ENCODE assay signal across 10 cellular contexts in the genomic region with DNA sequence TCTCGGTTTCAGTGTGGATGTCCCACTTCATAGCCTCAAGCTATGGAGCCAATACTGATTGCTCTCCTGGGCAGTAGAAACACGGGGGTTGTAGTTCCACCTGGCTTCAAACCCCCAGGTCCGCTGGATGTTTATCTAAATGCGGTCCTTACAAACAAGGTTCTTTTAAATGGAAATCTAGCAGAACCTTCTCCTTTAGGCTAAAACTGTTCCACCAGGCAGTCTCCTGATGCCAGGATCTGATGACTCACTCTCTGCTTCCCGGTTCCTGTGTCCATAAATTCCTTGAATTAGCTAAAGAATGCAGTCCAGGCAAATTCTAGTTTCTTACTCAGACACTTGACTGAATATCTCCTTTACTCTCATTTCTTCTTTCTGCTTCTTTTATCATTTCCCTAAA.
DNase-seq lines count a peak whose midpoint lies in the region; ATAC-seq and TF ChIP-seq lines count a peak whose summit lies in the region.
"Had no signal": no experiment of that assay in that cellular context is flagged by ENCODE, and none has a peak within 500 bp of the region (broad histone marks: within the 10 kb centered on the region; RNA-seq: fewer than 3 reads in every experiment).

No MANE protein-coding gene starts in this region.

- TF ChIP-seq POLR2A in heart left ventricle (IDR thresholded peaks at IDR 0.05): no peak

- H3K4me1 ChIP-seq in heart left ventricle (peaks cover 0 to 4% (median 0%) of the 10 kb centered on the region in 12 donors), aorta (ENCODE audit: control insufficient read depth in 1 of 2, insufficient read depth in 2 of 2, low read length in 2 of 2) (no peaks in the 10 kb centered on the region)

- 72 to 74% (median 73%) methylated on average over 5 of the region's 5 CpGs for WGBS in heart left ventricle, 4 donors
- 42 to 43% methylated on average over 5 of the region's 5 CpGs for WGBS in aorta, 2 donors

- H3K27ac ChIP-seq in heart left ventricle (peak overlapping the region in 1 of 12 donors; percentile 58), aorta (ENCODE audit: low read depth in 1 of 2, low read length in 2 of 2) (peak overlapping the region in 1 of 2 donors; percentile 73)

- H3K36me3 ChIP-seq in heart left ventricle (no peaks in the 10 kb centered on the region), aorta (ENCODE audit: control insufficient read depth in 1 of 2, insufficient read depth in 2 of 2, low read length in 1 of 2) (no peaks in the 10 kb centered on the region)
- H3K36me3 ChIP-seq: tibial artery had no signal

- peaks cover 0 to 3% of the 10 kb centered on the region in 2 donors for H3K4me1 Mint-ChIP-seq in stimulated activated naive B cell treated with anti-CD40 and anti-IgM and Interleukin-4, amounts not matched to agents 10 μg/mL and 1 μg/mL and 100 μg/mL, for 72 hours

- H3K27me3 Mint-ChIP-seq in stimulated activated naive B cell treated with anti-CD40 and anti-IgM and Interleukin-4, amounts not matched to agents 10 μg/mL and 1 μg/mL and 100 μg/mL, for 72 hours: peaks cover 8 to 9% of the 10 kb centered on the region in 2 donors

- no peaks in the 10 kb centered on the region for H3K27me3 ChIP-seq in heart left ventricle
- H3K27me3 ChIP-seq in aorta (ENCODE audit: control insufficient read depth in 1 of 2, insufficient read depth in 2 of 2, low read length in 1 of 2): no peaks in the 10 kb centered on the region
- H3K27me3 ChIP-seq: tibial artery had no signal

- ATAC-seq in left cardiac atrium (peak; percentile 44 to 74), heart left ventricle (no peak), aorta (ENCODE audit: low FRiP score) (peak; percentile 74)
- ATAC-seq in stimulated activated naive B cell treated with anti-CD40 and anti-IgM and Interleukin-4, amounts not matched to agents 10 μg/mL and 1 μg/mL and 100 μg/mL, for 72 hours (replicated peaks): no peak

- no peak overlapping the region for H3K4me3 Mint-ChIP-seq in stimulated activated naive B cell treated with anti-CD40 and anti-IgM and Interleukin-4, amounts not matched to agents 10 μg/mL and 1 μg/mL and 100 μg/mL, for 72 hours

- no peak overlapping the region for H3K4me3 ChIP-seq in heart left ventricle
- no peak overlapping the region for H3K4me3 ChIP-seq in aorta (ENCODE audit: low read length in 2 of 2)
- H3K4me3 ChIP-seq: tibial artery had no signal

- H3K9me3 ChIP-seq in heart left ventricle (peaks cover 0 to 27% (median 13%) of the 10 kb centered on the region in 12 donors), aorta (ENCODE audit: control insufficient read depth, low read length) (peaks cover 4% of the 10 kb centered on the region)
- H3K9me3 ChIP-seq: tibial artery had no signal

- no peak for TF ChIP-seq CTCF in heart left ventricle (IDR thresholded peaks at IDR 0.05)

- DNase-seq in left cardiac atrium (no peak), heart left ventricle (no peak), astrocyte of the hippocampus (ENCODE audit: low read depth, low spot score) (peak; percentile 90), iris pigment epithelial cell (ENCODE audit: low read depth) (peak; percentile 59), aorta (peak in 1 of 2 donors; percentile 68), GM19240 (ENCODE audit: insufficient read length, low spot score) (no peak)
- no peak for DNase-seq in stimulated activated naive B cell treated with anti-CD40 and anti-IgM and Interleukin-4, amounts not matched to agents 10 μg/mL and 1 μg/mL and 100 μg/mL, for 72 hours
- DNase-seq in activated CD4-positive, CD25-positive, alpha-beta regulatory T cell treated with anti-CD3 and anti-CD28 coated beads, Interleukin-2, amount 50 U/mL, for 72 hours: no peak
- DNase-seq: NCI-H2107 had no signal

- peaks cover 2 to 20% of the 10 kb centered on the region in 2 donors for H3K36me3 Mint-ChIP-seq in stimulated activated naive B cell treated with anti-CD40 and anti-IgM and Interleukin-4, amounts not matched to agents 10 μg/mL and 1 μg/mL and 100 μg/mL, for 72 hours

- intact Hi-C loops in left cardiac atrium (cut with DNase I) (no loop called here), heart left ventricle (cut with DNase I) (no loop called here), aorta (cut with DNase I) (loop anchor here in 1 of 2 donors (10.0 kb wide), 1 partner anchor 110 kb away; a partner anchor contains a TSS)

- no peak overlapping the region for H3K27ac Mint-ChIP-seq in stimulated activated naive B cell treated with anti-CD40 and anti-IgM and Interleukin-4, amounts not matched to agents 10 μg/mL and 1 μg/mL and 100 μg/mL, for 72 hours

- peaks cover 17 to 22% of the 10 kb centered on the region in 2 donors for H3K9me3 Mint-ChIP-seq in stimulated activated naive B cell treated with anti-CD40 and anti-IgM and Interleukin-4, amounts not matched to agents 10 μg/mL and 1 μg/mL and 100 μg/mL, for 72 hours

Comparison
In these comparisons a context has a peak if more than half of its experiments do, and no peak if none do; other contexts are left out.
1. ATAC-seq: peak in left cardiac atrium (2 of 2) and aorta (single experiment); none in heart left ventricle (0 of 4) and stimulated activated naive B cell treated with anti-CD40 and anti-IgM and Interleukin-4, amounts not matched to agents 10 μg/mL and 1 μg/mL and 100 μg/mL, for 72 hours (0 of 2).
2. DNase-seq: peak in astrocyte of the hippocampus (single experiment) and iris pigment epithelial cell (single experiment); none in left cardiac atrium (single experiment), heart left ventricle (0 of 5), stimulated activated naive B cell treated with anti-CD40 and anti-IgM and Interleukin-4, amounts not matched to agents 10 μg/mL and 1 μg/mL and 100 μg/mL, for 72 hours (single experiment), GM19240 (single experiment) and activated CD4-positive, CD25-positive, alpha-beta regulatory T cell treated with anti-CD3 and anti-CD28 coated beads, Interleukin-2, amount 50 U/mL, for 72 hours (single experiment).